Comparison of ENCODE assay signal across 1 cellular context in genomic region chr1:15957221-15958090, GRCh38.
TF ChIP-seq lines count a peak whose summit lies in the region.

No MANE protein-coding gene starts in this region.

TF ChIP-seq in K562, 482 proteins besides CTCF, POLR2A, EP300 and RAD21 (continued from another document):
- TF ChIP-seq, protein P1, sequence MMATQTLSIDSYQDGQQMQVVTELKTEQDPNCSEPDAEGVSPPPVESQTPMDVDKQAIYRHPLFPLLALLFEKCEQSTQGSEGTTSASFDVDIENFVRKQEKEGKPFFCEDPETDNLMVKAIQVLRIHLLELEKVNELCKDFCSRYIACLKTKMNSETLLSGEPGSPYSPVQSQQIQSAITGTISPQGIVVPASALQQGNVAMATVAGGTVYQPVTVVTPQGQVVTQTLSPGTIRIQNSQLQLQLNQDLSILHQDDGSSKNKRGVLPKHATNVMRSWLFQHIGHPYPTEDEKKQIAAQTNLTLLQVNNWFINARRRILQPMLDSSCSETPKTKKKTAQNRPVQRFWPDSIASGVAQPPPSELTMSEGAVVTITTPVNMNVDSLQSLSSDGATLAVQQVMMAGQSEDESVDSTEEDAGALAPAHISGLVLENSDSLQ (IDR thresholded peaks at IDR 0.05): peak; percentile 36
- TF ChIP-seq ILK (tag; IDR thresholded peaks at IDR 0.05; ENCODE audit: borderline replicate concordance, low read depth) (no peak), SMC3 (conservative IDR thresholded peaks at IDR 0.05; ENCODE audit: insufficient read depth, low read depth, low read length) (peak; percentile 52; the same call in 1 of the 2 replicates), KAT7 (CRISPR knock-in tag; IDR thresholded peaks at IDR 0.05; ENCODE audit: borderline replicate concordance) (0 out of 2 replicates have a peak, but pooled peaks have one; percentile 50), RB1 (IDR thresholded peaks at IDR 0.05; ENCODE audit: low read depth) (0 out of 2 replicates have a peak, but pooled peaks have one; percentile 15), JUND (IDR thresholded peaks at IDR 0.05; ENCODE audit: borderline replicate concordance, low read depth, low read length) (peak; percentile 17; the same call in 1 of the 2 replicates), JUND (tag; IDR thresholded peaks at IDR 0.05; ENCODE audit: borderline replicate concordance, low read depth, low read length) (no peak), CREB1 (IDR thresholded peaks at IDR 0.05) (no peak), CREB1 (CRISPR knock-in tag; IDR thresholded peaks at IDR 0.05) (0 out of 2 replicates have a peak, but pooled peaks have one; percentile 23), ZNF740 (CRISPR knock-in tag; IDR thresholded peaks at IDR 0.05) (0 out of 2 replicates have a peak, but pooled peaks have one; percentile 17), ZNF740 (tag; IDR thresholded peaks at IDR 0.05) (no peak), HDGF (IDR thresholded peaks at IDR 0.05) (peak; percentile 14; the same call in 1 of the 2 replicates), ZNF212 (CRISPR knock-in tag; IDR thresholded peaks at IDR 0.05) (no peak)
- TF ChIP-seq, protein P2, sequence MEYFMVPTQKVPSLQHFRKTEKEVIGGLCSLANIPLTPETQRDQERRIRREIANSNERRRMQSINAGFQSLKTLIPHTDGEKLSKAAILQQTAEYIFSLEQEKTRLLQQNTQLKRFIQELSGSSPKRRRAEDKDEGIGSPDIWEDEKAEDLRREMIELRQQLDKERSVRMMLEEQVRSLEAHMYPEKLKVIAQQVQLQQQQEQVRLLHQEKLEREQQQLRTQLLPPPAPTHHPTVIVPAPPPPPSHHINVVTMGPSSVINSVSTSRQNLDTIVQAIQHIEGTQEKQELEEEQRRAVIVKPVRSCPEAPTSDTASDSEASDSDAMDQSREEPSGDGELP (CRISPR knock-in tag; IDR thresholded peaks at IDR 0.05; ENCODE audit: borderline replicate concordance): peak; percentile 42; the same call in 1 of the 2 replicates
